Comparison of ENCODE assay signal across 28 cellular contexts in the genomic region with DNA sequence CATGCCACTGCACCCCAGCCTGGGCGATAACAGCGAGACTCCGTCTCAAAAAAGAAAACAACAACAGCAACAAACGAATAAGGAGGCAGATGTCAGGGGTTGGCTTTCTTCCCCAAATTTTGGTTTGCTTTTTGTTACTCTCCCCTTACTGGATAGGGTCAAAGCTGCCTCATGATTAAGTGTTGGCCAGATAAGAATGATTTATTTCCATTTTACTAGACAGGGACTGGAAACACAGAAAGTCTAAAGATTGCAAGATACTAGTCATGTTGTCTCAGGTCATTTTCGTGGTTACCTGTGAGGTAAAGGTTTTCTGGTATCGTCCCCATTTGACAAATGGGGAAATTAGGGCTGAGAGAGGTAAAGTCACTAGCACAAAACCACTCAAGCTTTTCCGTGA.
"Had no signal": no experiment of that assay in that cellular context is flagged by ENCODE, and none has a peak within 500 bp of the region (broad histone marks: within the 10 kb centered on the region; RNA-seq: fewer than 3 reads in every experiment).

No MANE protein-coding gene starts in this region.

- H3K36me3 ChIP-seq: colonic mucosa, esophagus muscularis mucosa, esophagus squamous epithelium, gastrocnemius medialis, gastroesophageal sphincter, heart left ventricle, heart right ventricle had no signal

- H3K27me3 ChIP-seq: colonic mucosa, dorsolateral prefrontal cortex, esophagus muscularis mucosa, esophagus squamous epithelium, gastrocnemius medialis, gastroesophageal sphincter, heart left ventricle, heart right ventricle, hepatocyte had no signal

- H3K9me3 Mint-ChIP-seq: dendritic cell treated with granulocyte-macrophage colony-stimulating factor and Interleukin-4, amounts not matched to agents 40 ng/mL and 50 ng/mL, for 4 days; endodermal cell had no signal

- H3K4me1 ChIP-seq: colonic mucosa, esophagus muscularis mucosa, esophagus squamous epithelium, gastrocnemius medialis, gastroesophageal sphincter, heart left ventricle, heart right ventricle had no signal

- FAIRE-seq: endometrium, endothelial cell of umbilical vein, frontal cortex had no signal

- ATAC-seq: effector memory CD8-positive, alpha-beta T cell; esophagus mucosa; foreskin keratinocyte; gastrocnemius medialis; gastroesophageal sphincter; heart left ventricle had no signal

- DNase-seq: colonic mucosa; cortex of kidney; dermis blood vessel endothelial cell; dorsolateral prefrontal cortex; effector CD4-positive, alpha-beta T cell; effector CD8-positive, alpha-beta T cell; effector memory CD4-positive, alpha-beta T cell; effector memory CD8-positive, alpha-beta T cell; erythroblast; esophagus squamous epithelium; foreskin fibroblast; foreskin keratinocyte; foreskin melanocyte; gastrocnemius medialis; glutamatergic neuron; heart left ventricle; heart right ventricle had no signal

- H3K79me2 ChIP-seq: hepatocyte had no signal

- H3K9me3 ChIP-seq: colonic mucosa, esophagus muscularis mucosa, esophagus squamous epithelium, gastrocnemius medialis, gastroesophageal sphincter, heart left ventricle, heart right ventricle had no signal

- H3K4me2 ChIP-seq: hepatocyte had no signal

- H3K27ac Mint-ChIP-seq: dendritic cell treated with granulocyte-macrophage colony-stimulating factor and Interleukin-4, amounts not matched to agents 40 ng/mL and 50 ng/mL, for 4 days; effector memory CD8-positive, alpha-beta T cell; endodermal cell had no signal

- H2AFZ ChIP-seq: hepatocyte had no signal

- H3K4me3 ChIP-seq: colonic mucosa, coronary artery, dorsolateral prefrontal cortex, esophagus muscularis mucosa, esophagus squamous epithelium, gastrocnemius medialis, gastroesophageal sphincter, heart left ventricle, heart right ventricle, hepatocyte had no signal

- H3K27ac ChIP-seq: colonic mucosa, coronary artery, dorsolateral prefrontal cortex, epithelial cell of prostate, esophagus muscularis mucosa, esophagus squamous epithelium, foreskin keratinocyte, gastrocnemius medialis, gastroesophageal sphincter, heart left ventricle, heart right ventricle, hepatocyte had no signal

- H3K27me3 Mint-ChIP-seq: dendritic cell treated with granulocyte-macrophage colony-stimulating factor and Interleukin-4, amounts not matched to agents 40 ng/mL and 50 ng/mL, for 4 days had no signal

- H3K4me3 Mint-ChIP-seq: dendritic cell treated with granulocyte-macrophage colony-stimulating factor and Interleukin-4, amounts not matched to agents 40 ng/mL and 50 ng/mL, for 4 days; effector memory CD8-positive, alpha-beta T cell; endodermal cell had no signal
